Comparison of ENCODE assay signal across 1 cellular context in the genomic region with DNA sequence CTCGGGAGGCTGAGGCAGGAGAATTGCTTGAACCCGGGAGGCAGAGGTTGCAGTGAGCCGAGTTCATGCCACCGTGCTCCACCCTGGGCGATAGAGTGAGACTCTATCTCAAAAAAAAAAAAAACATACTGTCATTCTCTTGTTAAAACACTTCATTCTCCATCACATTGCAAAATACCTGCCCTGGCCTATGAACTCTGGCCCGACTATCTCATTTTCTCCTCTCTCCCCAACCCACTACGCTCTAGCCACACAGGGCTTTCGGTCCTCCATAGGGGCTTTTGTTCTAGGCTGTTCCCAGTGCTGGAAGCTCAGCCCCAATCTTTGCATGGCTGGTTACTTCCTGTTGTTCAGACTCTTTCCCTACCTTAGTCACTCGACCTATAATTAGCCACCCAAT.
A peak's percentile ranks its signal among the peaks of the same experiment; 100 is the strongest.
TF ChIP-seq lines count a peak whose summit lies in the region.

No MANE protein-coding gene starts in this region.

TF ChIP-seq in HepG2, 621 proteins besides CTCF, POLR2A, EP300 and RAD21 (continued from another document):
- peak; percentile 87 for TF ChIP-seq ZNF362 (CRISPR knock-in tag; IDR thresholded peaks at IDR 0.05; ENCODE audit: borderline replicate concordance)
- no peak for TF ChIP-seq KLF16 (CRISPR knock-in tag; IDR thresholded peaks at IDR 0.05)
- TF ChIP-seq, protein P1, sequence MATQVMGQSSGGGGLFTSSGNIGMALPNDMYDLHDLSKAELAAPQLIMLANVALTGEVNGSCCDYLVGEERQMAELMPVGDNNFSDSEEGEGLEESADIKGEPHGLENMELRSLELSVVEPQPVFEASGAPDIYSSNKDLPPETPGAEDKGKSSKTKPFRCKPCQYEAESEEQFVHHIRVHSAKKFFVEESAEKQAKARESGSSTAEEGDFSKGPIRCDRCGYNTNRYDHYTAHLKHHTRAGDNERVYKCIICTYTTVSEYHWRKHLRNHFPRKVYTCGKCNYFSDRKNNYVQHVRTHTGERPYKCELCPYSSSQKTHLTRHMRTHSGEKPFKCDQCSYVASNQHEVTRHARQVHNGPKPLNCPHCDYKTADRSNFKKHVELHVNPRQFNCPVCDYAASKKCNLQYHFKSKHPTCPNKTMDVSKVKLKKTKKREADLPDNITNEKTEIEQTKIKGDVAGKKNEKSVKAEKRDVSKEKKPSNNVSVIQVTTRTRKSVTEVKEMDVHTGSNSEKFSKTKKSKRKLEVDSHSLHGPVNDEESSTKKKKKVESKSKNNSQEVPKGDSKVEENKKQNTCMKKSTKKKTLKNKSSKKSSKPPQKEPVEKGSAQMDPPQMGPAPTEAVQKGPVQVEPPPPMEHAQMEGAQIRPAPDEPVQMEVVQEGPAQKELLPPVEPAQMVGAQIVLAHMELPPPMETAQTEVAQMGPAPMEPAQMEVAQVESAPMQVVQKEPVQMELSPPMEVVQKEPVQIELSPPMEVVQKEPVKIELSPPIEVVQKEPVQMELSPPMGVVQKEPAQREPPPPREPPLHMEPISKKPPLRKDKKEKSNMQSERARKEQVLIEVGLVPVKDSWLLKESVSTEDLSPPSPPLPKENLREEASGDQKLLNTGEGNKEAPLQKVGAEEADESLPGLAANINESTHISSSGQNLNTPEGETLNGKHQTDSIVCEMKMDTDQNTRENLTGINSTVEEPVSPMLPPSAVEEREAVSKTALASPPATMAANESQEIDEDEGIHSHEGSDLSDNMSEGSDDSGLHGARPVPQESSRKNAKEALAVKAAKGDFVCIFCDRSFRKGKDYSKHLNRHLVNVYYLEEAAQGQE (IDR thresholded peaks at IDR 0.05; ENCODE audit: borderline replicate concordance in 1 of 2, low read depth in 1 of 2, low read length in 2 of 2) = no peak
- TF ChIP-seq, protein P2, sequence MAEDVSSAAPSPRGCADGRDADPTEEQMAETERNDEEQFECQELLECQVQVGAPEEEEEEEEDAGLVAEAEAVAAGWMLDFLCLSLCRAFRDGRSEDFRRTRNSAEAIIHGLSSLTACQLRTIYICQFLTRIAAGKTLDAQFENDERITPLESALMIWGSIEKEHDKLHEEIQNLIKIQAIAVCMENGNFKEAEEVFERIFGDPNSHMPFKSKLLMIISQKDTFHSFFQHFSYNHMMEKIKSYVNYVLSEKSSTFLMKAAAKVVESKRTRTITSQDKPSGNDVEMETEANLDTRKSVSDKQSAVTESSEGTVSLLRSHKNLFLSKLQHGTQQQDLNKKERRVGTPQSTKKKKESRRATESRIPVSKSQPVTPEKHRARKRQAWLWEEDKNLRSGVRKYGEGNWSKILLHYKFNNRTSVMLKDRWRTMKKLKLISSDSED (CRISPR knock-in tag; IDR thresholded peaks at IDR 0.05) = no peak
- TF ChIP-seq FOXO1 (CRISPR knock-in tag; IDR thresholded peaks at IDR 0.05) = no peak
- TF ChIP-seq CC2D1A (CRISPR knock-in tag; IDR thresholded peaks at IDR 0.05) = no peak
- no peak for TF ChIP-seq CHD2 (IDR thresholded peaks at IDR 0.05; ENCODE audit: low read depth, low read length)
- peak; percentile 43; the same call in 1 of the 2 replicates for TF ChIP-seq ZNF263 (CRISPR knock-in tag; IDR thresholded peaks at IDR 0.05)
- TF ChIP-seq HCFC1 (IDR thresholded peaks at IDR 0.05; ENCODE audit: low read depth, low read length) = no peak
- TF ChIP-seq HMG20A (CRISPR knock-in tag; IDR thresholded peaks at IDR 0.05; ENCODE audit: borderline replicate concordance) = no peak
- no peak for TF ChIP-seq ZNF430 (CRISPR knock-in tag; IDR thresholded peaks at IDR 0.05)
- TF ChIP-seq JUN (CRISPR knock-in tag; IDR thresholded peaks at IDR 0.05) = 0 out of 2 replicates have a peak, but pooled peaks have one; percentile 24
- no peak for TF ChIP-seq NCOA2 (CRISPR knock-in tag; IDR thresholded peaks at IDR 0.05)
- TF ChIP-seq ATF7-NPFF (CRISPR knock-in tag; IDR thresholded peaks at IDR 0.05; ENCODE audit: low read depth) = no peak
- no peak for TF ChIP-seq NFE2L1 (CRISPR knock-in tag; IDR thresholded peaks at IDR 0.05; ENCODE audit: borderline replicate concordance)
- TF ChIP-seq, protein P3, sequence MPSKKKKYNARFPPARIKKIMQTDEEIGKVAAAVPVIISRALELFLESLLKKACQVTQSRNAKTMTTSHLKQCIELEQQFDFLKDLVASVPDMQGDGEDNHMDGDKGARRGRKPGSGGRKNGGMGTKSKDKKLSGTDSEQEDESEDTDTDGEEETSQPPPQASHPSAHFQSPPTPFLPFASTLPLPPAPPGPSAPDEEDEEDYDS (CRISPR knock-in tag; IDR thresholded peaks at IDR 0.05) = no peak
- TF ChIP-seq NR3C1 (CRISPR knock-in tag; IDR thresholded peaks at IDR 0.05) = no peak
- no peak for TF ChIP-seq ZNF660 (CRISPR knock-in tag; IDR thresholded peaks at IDR 0.05; ENCODE audit: borderline replicate concordance, low read depth)
- no peak for TF ChIP-seq NONO (IDR thresholded peaks at IDR 0.05)
- no peak for TF ChIP-seq NONO (CRISPR knock-in tag; conservative IDR thresholded peaks at IDR 0.05)
- TF ChIP-seq KLF6 (CRISPR knock-in tag; IDR thresholded peaks at IDR 0.05) = no peak
